In genomic region chr15:73334086-73334485, GRCh38 we compare ENCODE assay signal across 17 cellular contexts. TPM values are rescaled to one million over a fixed set of nuclear protein-coding genes. Genes with fewer than 3 reads are reported as not detected.
DNase-seq lines count a peak whose midpoint lies in the region; ATAC-seq and TF ChIP-seq lines count a peak whose summit lies in the region.
"Had no signal": no experiment of that assay in that cellular context is flagged by ENCODE, and none has a peak within 500 bp of the region (broad histone marks: within the 10 kb centered on the region; RNA-seq: fewer than 3 reads in every experiment).

No MANE protein-coding gene starts in this region.

- DNase-seq in cardiac septum (ENCODE audit: low spot score): peak; percentile 38
- no peak for DNase-seq in right atrium auricular region (ENCODE audit: low spot score)
- peak; percentile 49 for DNase-seq in chondrocyte (ENCODE audit: low spot score)
- peak; percentile 61 for DNase-seq in osteoblast (ENCODE audit: insufficient read length, low spot score, missing footprints)
- peak; percentile 26 to 42 for DNase-seq in aorta
- DNase-seq in NOMO-1 treated with DMSO at 0.1 percent for 48 hours (lab: John Stamatoyannopoulos, UW; ENCODE audit: unreplicated experiment): no peak
- DNase-seq: 8988T; AML-193; CD4-positive, alpha-beta memory T cell; DMS153; DMS79 treated with DMSO at 0.1 percent for 48 hours; EL; H9 had no signal

- no peaks in the 10 kb centered on the region for H4K20me1 ChIP-seq in osteoblast (ENCODE audit: insufficient read depth, low read length)

- H3K27me3 ChIP-seq in right atrium auricular region: no peaks in the 10 kb centered on the region
- H3K27me3 ChIP-seq in osteoblast (ENCODE audit: insufficient read depth, low read length): peaks cover 7% of the 10 kb centered on the region
- no peaks in the 10 kb centered on the region for H3K27me3 ChIP-seq in aorta (ENCODE audit: control insufficient read depth in 1 of 2, insufficient read depth in 2 of 2, low read length in 1 of 2)
- H3K27me3 ChIP-seq: BLaER1 treated with 17β-estradiol and CSF1 and Interleukin-3, amounts not matched to agents 10 nM and 100 nM had no signal

- no peak overlapping the region for H3K4me2 ChIP-seq in osteoblast (ENCODE audit: insufficient read depth, low read length)
- H3K4me2 ChIP-seq: GM23338 had no signal

- 89 to 91% methylated on average over 6 of the region's 6 CpGs for WGBS in aorta, 2 donors

- H2AFZ ChIP-seq in osteoblast (ENCODE audit: low read length): no peak overlapping the region
- H2AFZ ChIP-seq: GM23338 had no signal

- no peak for TF ChIP-seq CTCF in right atrium auricular region (IDR thresholded peaks at IDR 0.05)
- TF ChIP-seq CTCF in chondrocyte (IDR thresholded peaks at IDR 0.05): no peak
- TF ChIP-seq CTCF in osteoblast (IDR thresholded peaks at IDR 0.05; ENCODE audit: extremely low read depth, low read depth, low read length): no peak

- no peak overlapping the region for H3K27ac ChIP-seq in right atrium auricular region
- H3K27ac ChIP-seq in osteoblast (ENCODE audit: low read depth, low read length): no peak overlapping the region
- H3K27ac ChIP-seq in aorta (ENCODE audit: low read depth in 1 of 2, low read length in 2 of 2): no peak overlapping the region
- H3K27ac ChIP-seq: BLaER1 treated with 17β-estradiol and CSF1 and Interleukin-3, amounts not matched to agents 10 nM and 100 nM had no signal

- no peaks in the 10 kb centered on the region for H3K36me3 Mint-ChIP-seq in chondrocyte (ENCODE audit: low read depth)
- H3K36me3 Mint-ChIP-seq: CD4-positive, alpha-beta memory T cell had no signal

- H3K4me3 ChIP-seq in right atrium auricular region (no peak overlapping the region), osteoblast (ENCODE audit: insufficient read depth, low read length) (no peak overlapping the region), aorta (ENCODE audit: low read length in 2 of 2) (no peak overlapping the region)
- H3K4me3 ChIP-seq: BLaER1 treated with 17β-estradiol and CSF1 and Interleukin-3, amounts not matched to agents 10 nM and 100 nM; GM23338 had no signal

- peaks cover 23% of the 10 kb centered on the region for H3K27me3 Mint-ChIP-seq in chondrocyte (ENCODE audit: low read depth)

- ATAC-seq in aorta (ENCODE audit: low FRiP score) (no peak), SK-N-SH treated with all-trans-retinoic acid at 6 μM for 48 hours (no peak)
- ATAC-seq: GM23338 had no signal

- H3K4me3 Mint-ChIP-seq in chondrocyte (ENCODE audit: unreplicated experiment): no peak overlapping the region
- H3K4me3 Mint-ChIP-seq: CD4-positive, alpha-beta memory T cell; GM23338; H9 had no signal

- H3K36me3 ChIP-seq in right atrium auricular region (peaks cover 3% of the 10 kb centered on the region), osteoblast (ENCODE audit: insufficient read depth, low read length) (no peaks in the 10 kb centered on the region), aorta (ENCODE audit: control insufficient read depth in 1 of 2, insufficient read depth in 2 of 2, low read length in 1 of 2) (no peaks in the 10 kb centered on the region)
- H3K36me3 ChIP-seq: BLaER1 treated with 17β-estradiol and CSF1 and Interleukin-3, amounts not matched to agents 10 nM and 100 nM had no signal

- no peaks in the 10 kb centered on the region for H3K79me2 ChIP-seq in osteoblast (ENCODE audit: insufficient read depth, low read length)

- H3K4me1 Mint-ChIP-seq in chondrocyte (ENCODE audit: low read depth): no peaks in the 10 kb centered on the region
- H3K4me1 Mint-ChIP-seq: CD4-positive, alpha-beta memory T cell had no signal

- intact Hi-C loops in cardiac septum (cut with DNase I) (no loop called here), aorta (cut with DNase I) (no loop called here)

- H3K9me3 Mint-ChIP-seq in chondrocyte (ENCODE audit: low read depth): no peaks in the 10 kb centered on the region
- H3K9me3 Mint-ChIP-seq: CD4-positive, alpha-beta memory T cell; GM23338; H9 had no signal

- H3K27ac Mint-ChIP-seq in chondrocyte (ENCODE audit: unreplicated experiment): no peak overlapping the region
- H3K27ac Mint-ChIP-seq: H9 had no signal

- H3K4me1 ChIP-seq in right atrium auricular region (peaks cover 0 to 14% of the 10 kb centered on the region in 2 donors), osteoblast (ENCODE audit: insufficient read depth, low read length) (no peaks in the 10 kb centered on the region), aorta (ENCODE audit: control insufficient read depth in 1 of 2, insufficient read depth in 2 of 2, low read length in 2 of 2) (no peaks in the 10 kb centered on the region)

- H3K9me3 ChIP-seq in right atrium auricular region (no peaks in the 10 kb centered on the region), osteoblast (ENCODE audit: low read depth, low read length) (no peaks in the 10 kb centered on the region), aorta (ENCODE audit: control insufficient read depth, low read length) (no peaks in the 10 kb centered on the region)
- H3K9me3 ChIP-seq: BLaER1 treated with 17β-estradiol and CSF1 and Interleukin-3, amounts not matched to agents 10 nM and 100 nM had no signal

TF ChIP-seq in SK-N-SH treated with all-trans-retinoic acid at 6 μM for 48 hours, 23 proteins besides CTCF, POLR2A, EP300 and RAD21 (continues in another document):
- TF ChIP-seq, protein P1, sequence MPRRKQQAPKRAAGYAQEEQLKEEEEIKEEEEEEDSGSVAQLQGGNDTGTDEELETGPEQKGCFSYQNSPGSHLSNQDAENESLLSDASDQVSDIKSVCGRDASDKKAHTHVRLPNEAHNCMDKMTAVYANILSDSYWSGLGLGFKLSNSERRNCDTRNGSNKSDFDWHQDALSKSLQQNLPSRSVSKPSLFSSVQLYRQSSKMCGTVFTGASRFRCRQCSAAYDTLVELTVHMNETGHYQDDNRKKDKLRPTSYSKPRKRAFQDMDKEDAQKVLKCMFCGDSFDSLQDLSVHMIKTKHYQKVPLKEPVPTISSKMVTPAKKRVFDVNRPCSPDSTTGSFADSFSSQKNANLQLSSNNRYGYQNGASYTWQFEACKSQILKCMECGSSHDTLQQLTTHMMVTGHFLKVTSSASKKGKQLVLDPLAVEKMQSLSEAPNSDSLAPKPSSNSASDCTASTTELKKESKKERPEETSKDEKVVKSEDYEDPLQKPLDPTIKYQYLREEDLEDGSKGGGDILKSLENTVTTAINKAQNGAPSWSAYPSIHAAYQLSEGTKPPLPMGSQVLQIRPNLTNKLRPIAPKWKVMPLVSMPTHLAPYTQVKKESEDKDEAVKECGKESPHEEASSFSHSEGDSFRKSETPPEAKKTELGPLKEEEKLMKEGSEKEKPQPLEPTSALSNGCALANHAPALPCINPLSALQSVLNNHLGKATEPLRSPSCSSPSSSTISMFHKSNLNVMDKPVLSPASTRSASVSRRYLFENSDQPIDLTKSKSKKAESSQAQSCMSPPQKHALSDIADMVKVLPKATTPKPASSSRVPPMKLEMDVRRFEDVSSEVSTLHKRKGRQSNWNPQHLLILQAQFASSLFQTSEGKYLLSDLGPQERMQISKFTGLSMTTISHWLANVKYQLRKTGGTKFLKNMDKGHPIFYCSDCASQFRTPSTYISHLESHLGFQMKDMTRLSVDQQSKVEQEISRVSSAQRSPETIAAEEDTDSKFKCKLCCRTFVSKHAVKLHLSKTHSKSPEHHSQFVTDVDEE (CRISPR knock-in tag; IDR thresholded peaks at IDR 0.05): no peak
- TF ChIP-seq OSR1 (CRISPR knock-in tag; IDR thresholded peaks at IDR 0.05) (no peak), ZNF70 (CRISPR knock-in tag; IDR thresholded peaks at IDR 0.05) (no peak), ZC3H10 (CRISPR knock-in tag; IDR thresholded peaks at IDR 0.05) (no peak), ARNTL (CRISPR knock-in tag; IDR thresholded peaks at IDR 0.05; ENCODE audit: borderline replicate concordance, low read depth) (no peak), ISL1 (CRISPR knock-in tag; IDR thresholded peaks at IDR 0.05) (no peak), ZFP30 (CRISPR knock-in tag; IDR thresholded peaks at IDR 0.05) (no peak), POU6F1 (CRISPR knock-in tag; IDR thresholded peaks at IDR 0.05; ENCODE audit: borderline replicate concordance, low read depth) (no peak), ZFP3 (CRISPR knock-in tag; IDR thresholded peaks at IDR 0.05) (no peak), PPARA (CRISPR knock-in tag; IDR thresholded peaks at IDR 0.05; ENCODE audit: borderline replicate concordance) (no peak), PATZ1 (CRISPR knock-in tag; IDR thresholded peaks at IDR 0.05; ENCODE audit: borderline replicate concordance) (no peak), ZNF8 (CRISPR knock-in tag; IDR thresholded peaks at IDR 0.05) (no peak), ZNF565 (CRISPR knock-in tag; conservative IDR thresholded peaks at IDR 0.05; ENCODE audit: low read depth) (no peak)

RNA-seq across cellular contexts. Expression of gene HCN4, which starts 34.7 kb away (rescaled TPM):
- total RNA-seq in cardiac septum (6.2 TPM), right atrium auricular region (10 to 100 TPM in 1 of 2 donors, 1 to 10 TPM in 1; 6.9 to 45.3 TPM), chondrocyte (0.05 TPM in 2 of 3 replicates, not detected in the other), osteoblast (not detected in 2 replicates), aorta (not detected)
- polyA plus RNA-seq in aorta: under 1 TPM in 1 of 2 donors, not detected in 1; under 0.01 TPM
- total RNA-seq: CD4-positive, alpha-beta memory T cell; HT-29 had no signal
- polyA plus RNA-seq: CD4-positive, alpha-beta memory T cell had no signal

Comparison
In these comparisons a context has a peak if more than half of its experiments do, and no peak if none do; other contexts are left out.
1. DNase-seq: peak in cardiac septum (single experiment), chondrocyte (single experiment), osteoblast (single experiment) and aorta (2 of 2); none in right atrium auricular region (single experiment) and NOMO-1 treated with DMSO at 0.1 percent for 48 hours (single experiment).